ENCODE assay signal across 31 cellular contexts in the genomic region with DNA sequence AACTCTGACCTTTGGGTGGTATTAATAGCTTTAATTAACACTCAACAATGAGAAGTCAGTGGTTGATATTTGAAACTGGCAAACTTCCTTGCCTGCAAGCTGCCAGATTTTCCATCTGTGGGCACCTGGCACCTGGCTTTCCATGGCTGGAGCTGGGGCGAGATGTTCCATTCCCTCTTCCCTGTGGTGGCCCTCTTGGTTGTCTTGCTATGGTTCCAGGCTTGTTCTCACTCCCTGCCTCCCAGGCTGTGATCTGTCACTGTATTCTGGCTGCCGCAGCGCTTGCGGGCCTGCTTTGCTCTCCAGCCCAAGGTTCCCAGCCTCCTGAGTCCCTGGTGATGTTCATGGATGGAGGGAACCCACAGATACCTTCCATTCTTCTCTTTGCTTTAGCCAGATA.
"Had no signal": no experiment of that assay in that cellular context is flagged by ENCODE, and none has a peak within 500 bp of the region (broad histone marks: within the 10 kb centered on the region; RNA-seq: fewer than 3 reads in every experiment).

No MANE protein-coding gene starts in this region.

- H3K36me3 Mint-ChIP-seq: activated CD8-positive, alpha-beta memory T cell treated with anti-CD3 and anti-CD28 coated beads, Interleukin-2, amount 10 ng/mL, durations not matched to agents 7 days and 5 days; activated naive CD4-positive, alpha-beta T cell treated with anti-CD3 and anti-CD28 coated beads, Interleukin-2, amount 10 ng/mL, durations not matched to agents 7 days and 5 days; activated naive CD8-positive, alpha-beta T cell had no signal

- H3K4me3 Mint-ChIP-seq: activated CD4-positive, alpha-beta memory T cell treated with anti-CD3 and anti-CD28 coated beads, Interleukin-2, amount 10 ng/mL, durations not matched to agents 7 days and 5 days; activated CD8-positive, alpha-beta memory T cell treated with anti-CD3 and anti-CD28 coated beads, Interleukin-2, amount 10 ng/mL, durations not matched to agents 7 days and 5 days; activated naive CD4-positive, alpha-beta T cell treated with anti-CD3 and anti-CD28 coated beads, Interleukin-2, amount 10 ng/mL, durations not matched to agents 7 days and 5 days; activated naive CD8-positive, alpha-beta T cell; activated naive CD8-positive, alpha-beta T cell treated with anti-CD3 and anti-CD28 coated beads, Interleukin-2, amount 50 U/mL, for 24 hours; brain had no signal

- H3K4me1 Mint-ChIP-seq: activated CD4-positive, alpha-beta memory T cell treated with anti-CD3 and anti-CD28 coated beads, Interleukin-2, amount 10 ng/mL, durations not matched to agents 7 days and 5 days; activated CD8-positive, alpha-beta memory T cell treated with anti-CD3 and anti-CD28 coated beads, Interleukin-2, amount 10 ng/mL, durations not matched to agents 7 days and 5 days; activated naive CD4-positive, alpha-beta T cell treated with anti-CD3 and anti-CD28 coated beads, Interleukin-2, amount 10 ng/mL, durations not matched to agents 7 days and 5 days; activated naive CD8-positive, alpha-beta T cell treated with anti-CD3 and anti-CD28 coated beads, Interleukin-2, amount 50 U/mL, for 24 hours had no signal

- H3K27ac Mint-ChIP-seq: activated CD4-positive, alpha-beta memory T cell treated with anti-CD3 and anti-CD28 coated beads, Interleukin-2, amount 10 ng/mL, durations not matched to agents 7 days and 5 days; activated CD8-positive, alpha-beta memory T cell treated with anti-CD3 and anti-CD28 coated beads, Interleukin-2, amount 10 ng/mL, durations not matched to agents 7 days and 5 days; activated naive CD4-positive, alpha-beta T cell treated with anti-CD3 and anti-CD28 coated beads, Interleukin-2, amount 10 ng/mL, durations not matched to agents 7 days and 5 days; activated naive CD8-positive, alpha-beta T cell; activated naive CD8-positive, alpha-beta T cell treated with anti-CD3 and anti-CD28 coated beads, Interleukin-2, amount 50 U/mL, for 24 hours; IgD-negative memory B cell had no signal

- DNase-seq: activated CD4-positive, alpha-beta memory T cell treated with anti-CD3 and anti-CD28 coated beads, Interleukin-2, amount 10 ng/mL, durations not matched to agents 7 days and 5 days; activated CD4-positive, alpha-beta T cell treated with anti-CD3 and anti-CD28 coated beads for 1 hour; activated CD4-positive, alpha-beta T cell treated with anti-CD3 and anti-CD28 coated beads for 48 hours; activated CD4-positive, CD25-positive, alpha-beta regulatory T cell; activated CD8-positive, alpha-beta memory T cell treated with anti-CD3 and anti-CD28 coated beads for 24 hours; activated CD8-positive, alpha-beta memory T cell treated with anti-CD3 and anti-CD28 coated beads, Interleukin-2, amount 10 ng/mL, durations not matched to agents 7 days and 5 days; activated CD8-positive, alpha-beta memory T cell treated with anti-CD3 and anti-CD28 coated beads, Interleukin-2, amount 50 U/mL, for 48 hours; activated effector memory CD4-positive, alpha-beta T cell treated with Interleukin-2 at 50 U/mL for 16 hours; activated naive CD4-positive, alpha-beta T cell treated with anti-CD3 and anti-CD28 coated beads, Interleukin-2, amount 10 ng/mL, durations not matched to agents 7 days and 5 days; activated naive CD8-positive, alpha-beta T cell treated with anti-CD3 and anti-CD28 coated beads, Interleukin-2, amount 50 U/mL, for 24 hours; activated T-cell treated with anti-CD3 and anti-CD28 coated beads, Interleukin-2, amount 50 U/mL, for 48 hours; anterior cingulate cortex; Karpas-422; KBM-7; NCI-H1105; NCI-H1417 treated with DMSO at 0.1 percent for 48 hours; NCI-H1694 treated with DMSO at 0.1 percent for 48 hours; NCI-H2029 treated with DMSO at 0.1 percent for 48 hours; NCI-H510A; NCI-H82; NK-92 treated with Interleukin-12 subunit alpha and Interleukin-12 subunit beta, amount 100 ng/mL, for 24 hours; PC-9; SIG-M5; SW 1271; T-helper 1 cell; T-helper 2 cell; T-helper 9 cell; WERI-Rb-1 had no signal

- H3K9me3 Mint-ChIP-seq: activated CD4-positive, alpha-beta memory T cell treated with anti-CD3 and anti-CD28 coated beads, Interleukin-2, amount 10 ng/mL, durations not matched to agents 7 days and 5 days; activated naive CD4-positive, alpha-beta T cell treated with anti-CD3 and anti-CD28 coated beads, Interleukin-2, amount 10 ng/mL, durations not matched to agents 7 days and 5 days had no signal
